Comparison of ENCODE assay signal across 1 cellular context in the genomic region with DNA sequence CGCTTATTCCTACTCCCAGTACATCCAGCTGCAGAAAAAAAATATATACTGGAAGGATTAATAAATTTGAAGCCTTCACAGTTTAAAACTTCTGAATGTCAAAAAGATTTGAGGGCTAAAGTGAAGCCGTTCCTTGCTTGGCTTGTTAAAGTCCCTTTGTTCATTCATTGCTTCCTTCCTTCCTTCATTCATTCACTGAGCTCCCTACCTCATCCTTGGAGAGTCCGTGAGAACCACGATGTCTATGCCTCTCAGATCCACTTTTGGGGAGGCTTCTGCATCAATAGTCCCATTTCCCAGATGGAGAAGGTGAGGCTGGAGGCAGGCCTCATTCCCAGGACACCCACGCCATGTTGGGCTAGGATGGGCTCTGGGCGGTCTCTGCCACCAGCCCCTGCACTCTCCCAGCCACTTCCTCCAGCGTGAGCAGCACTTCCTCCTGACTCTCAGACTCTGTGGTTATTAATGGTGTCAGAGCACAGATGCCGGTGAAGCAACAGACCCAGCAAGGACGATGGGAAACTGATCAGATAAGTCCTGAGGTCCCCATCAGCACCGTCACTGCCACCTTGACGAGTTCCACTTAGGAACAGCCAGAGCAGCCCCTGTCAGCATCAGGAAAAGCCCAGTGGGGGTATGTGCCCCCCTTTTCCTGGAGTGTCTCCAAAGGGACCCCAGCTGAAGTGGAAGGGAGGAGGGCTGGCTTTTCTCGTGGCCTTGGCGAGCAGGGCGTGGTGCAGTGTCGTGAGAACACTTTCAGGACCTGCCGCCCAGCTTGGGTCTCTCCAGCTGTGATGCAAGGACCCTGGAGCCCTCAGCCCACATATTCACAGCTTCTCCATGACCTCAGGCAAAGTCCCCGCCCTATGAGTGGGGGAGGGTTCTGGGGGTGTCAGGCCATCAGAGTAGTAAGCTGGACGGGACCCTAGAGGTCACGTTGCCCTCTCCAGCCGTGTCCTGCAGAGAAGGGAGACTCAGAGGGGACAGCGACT.
TF ChIP-seq lines count a peak whose summit lies in the region.

No MANE protein-coding gene starts in this region.

TF ChIP-seq in HEK293T, 16 proteins besides CTCF, POLR2A, EP300 and RAD21 (continued from another document):
- TF ChIP-seq SP1 (IDR thresholded peaks at IDR 0.05) (no peak), ZNF384 (IDR thresholded peaks at IDR 0.05) (no peak), BHLHE40 (IDR thresholded peaks at IDR 0.05; ENCODE audit: borderline replicate concordance) (no peak)
- TF ChIP-seq, protein P1, sequence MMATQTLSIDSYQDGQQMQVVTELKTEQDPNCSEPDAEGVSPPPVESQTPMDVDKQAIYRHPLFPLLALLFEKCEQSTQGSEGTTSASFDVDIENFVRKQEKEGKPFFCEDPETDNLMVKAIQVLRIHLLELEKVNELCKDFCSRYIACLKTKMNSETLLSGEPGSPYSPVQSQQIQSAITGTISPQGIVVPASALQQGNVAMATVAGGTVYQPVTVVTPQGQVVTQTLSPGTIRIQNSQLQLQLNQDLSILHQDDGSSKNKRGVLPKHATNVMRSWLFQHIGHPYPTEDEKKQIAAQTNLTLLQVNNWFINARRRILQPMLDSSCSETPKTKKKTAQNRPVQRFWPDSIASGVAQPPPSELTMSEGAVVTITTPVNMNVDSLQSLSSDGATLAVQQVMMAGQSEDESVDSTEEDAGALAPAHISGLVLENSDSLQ (IDR thresholded peaks at IDR 0.05), result no peak
